25 cellular contexts compared by ENCODE assay signal in genomic region chr2:240745962-240746361, GRCh38. TPM values are rescaled to one million over a fixed set of nuclear protein-coding genes. Genes with fewer than 3 reads are reported as not detected.
"Had no signal": no experiment of that assay in that cellular context is flagged by ENCODE, and none has a peak within 500 bp of the region (broad histone marks: within the 10 kb centered on the region; RNA-seq: fewer than 3 reads in every experiment).

No MANE protein-coding gene starts in this region.

- H3K4me3 ChIP-seq: stomach, suprapubic skin, testis, thoracic aorta, thyroid gland, tibial artery, tibial nerve, transverse colon, upper lobe of left lung, upper lobe of right lung, uterus, vagina had no signal

- H3K4me1 ChIP-seq: stomach, suprapubic skin, testis, thyroid gland, tibial artery, tibial nerve, transverse colon, upper lobe of left lung, upper lobe of right lung, uterus, vagina had no signal

- H3K27me3 ChIP-seq: stomach, testis, thyroid gland, tibial nerve, transverse colon, upper lobe of left lung, upper lobe of right lung, uterus, vagina had no signal

- H3K36me3 ChIP-seq: stomach, suprapubic skin, thoracic aorta, thyroid gland, tibial artery, transverse colon, upper lobe of left lung, upper lobe of right lung, uterus, vagina had no signal

- DNase-seq: stimulated activated CD4-positive, alpha-beta T cell treated with anti-CD3 and anti-CD28 coated beads, Interleukin-2, amount 100 ng/mL, for 48 hours; stimulated activated CD4-positive, alpha-beta T cell treated with anti-CD3 and anti-CD28 coated beads, Interleukin-4, amount 100 ng/mL, for 1 hour; stimulated activated CD4-positive, alpha-beta T cell treated with anti-CD3 and anti-CD28 coated beads, Interleukin-4, amount 100 ng/mL, for 24 hours; stimulated activated CD4-positive, alpha-beta T cell treated with anti-CD3 and anti-CD28 coated beads, Interleukin-4, amount 100 ng/mL, for 4 hours; stimulated activated CD8-positive, alpha-beta memory T cell treated with anti-CD3 and anti-CD28 coated beads, Interleukin-4, amount 100 ng/mL, for 48 hours; stimulated activated naive B cell treated with anti-CD40 and anti-IgM and Interleukin-4, amounts not matched to agents 10 μg/mL and 1 μg/mL and 100 μg/mL, for 72 hours; stimulated activated naive CD4-positive, alpha-beta T cell; stimulated activated naive CD4-positive, alpha-beta T cell treated with Interleukin-2 at 50 U/mL for 16 hours; stimulated activated naive CD8-positive, alpha-beta T cell treated with anti-CD3 and anti-CD28 coated beads, Interleukin-15, amount 100 ng/mL, for 72 hours; stimulated activated naive CD8-positive, alpha-beta T cell treated with anti-CD3 and anti-CD28 coated beads, Interleukin-15, Interleukin-2, amounts not matched to agents 100 U/mL and 50 U/mL, for 24 hours; stomach; substantia nigra; testis; thyroid gland; tibial artery; transverse colon; trophoblast cell; upper lobe of right lung; uterus had no signal

- H3K27ac ChIP-seq: stomach, suprapubic skin, testis, thoracic aorta, thyroid gland, tibial artery, tibial nerve, transverse colon, upper lobe of left lung, upper lobe of right lung, uterus, vagina had no signal

- H3K9me3 ChIP-seq: stomach, suprapubic skin, testis, thoracic aorta, thyroid gland, tibial artery, tibial nerve, transverse colon, upper lobe of left lung, upper lobe of right lung, uterus, vagina had no signal

RNA-seq across cellular contexts. Expression of gene AQP12A, which starts 54.3 kb away (rescaled TPM):
- polyA plus RNA-seq: stomach, urinary bladder had no signal
